ENCODE assay signal across 1 cellular context in the genomic region with DNA sequence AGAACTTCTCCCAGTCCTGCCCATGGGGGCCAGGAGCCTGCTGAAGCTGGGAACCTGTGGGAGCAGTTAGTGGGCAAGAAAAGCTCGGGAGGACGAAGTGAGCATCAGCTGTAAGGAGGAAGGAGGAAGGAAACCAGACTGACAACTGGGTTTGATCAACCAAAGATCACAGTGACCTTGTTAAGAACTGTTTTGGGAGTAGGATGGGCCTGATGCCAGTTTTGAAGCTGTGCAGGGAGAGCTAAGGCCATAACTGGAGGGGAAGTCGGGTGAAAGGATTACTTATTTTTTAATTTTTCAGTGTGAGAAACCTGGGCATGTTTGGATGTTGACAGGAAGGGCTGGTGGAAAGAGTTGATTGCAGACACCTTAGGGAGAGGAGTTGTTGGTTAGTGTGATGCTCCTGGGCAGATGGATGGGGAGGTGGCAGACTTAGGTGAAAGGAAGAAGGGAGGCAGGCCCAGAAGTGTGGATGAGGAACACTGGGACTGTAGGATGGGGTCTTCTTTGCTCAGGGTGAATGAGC.
TF ChIP-seq lines count a peak whose summit lies in the region.

No MANE protein-coding gene starts in this region.

TF ChIP-seq in H1, 55 proteins besides CTCF, POLR2A, EP300 and RAD21 (continued from another document):
- TF ChIP-seq POU5F1 (IDR thresholded peaks at IDR 0.05; ENCODE audit: low read depth, low read length) (no peak), POLR2AphosphoS5 (IDR thresholded peaks at IDR 0.05; ENCODE audit: low read depth, low read length) (no peak), ZNF274 (IDR thresholded peaks at IDR 0.05; ENCODE audit: borderline replicate concordance, extremely low read depth, low read length) (no peak), SIX5 (IDR thresholded peaks at IDR 0.05; ENCODE audit: low read depth, low read length) (no peak), FOSL1 (IDR thresholded peaks at IDR 0.05; ENCODE audit: insufficient read depth, low read depth, low read length) (no peak), SIRT6 (IDR thresholded peaks at IDR 0.05; ENCODE audit: low read length) (no peak), CBX8 (IDR thresholded peaks at IDR 0.05; ENCODE audit: borderline replicate concordance, low read depth, low read length) (no peak), TAF7 (optimal IDR thresholded peaks at IDR 0.05; ENCODE audit: borderline replicate concordance, low read depth, low read length) (no peak), ASH2L (IDR thresholded peaks at IDR 0.05; ENCODE audit: low read length) (no peak), KDM4A (IDR thresholded peaks at IDR 0.05; ENCODE audit: low read depth, low read length, severe bottlenecking) (no peak), EZH2 (IDR thresholded peaks at IDR 0.05; ENCODE audit: low read depth, low read length, severe bottlenecking) (no peak), RFX5 (IDR thresholded peaks at IDR 0.05; ENCODE audit: borderline replicate concordance, low read depth, low read length) (no peak)
- TF ChIP-seq, protein P1, sequence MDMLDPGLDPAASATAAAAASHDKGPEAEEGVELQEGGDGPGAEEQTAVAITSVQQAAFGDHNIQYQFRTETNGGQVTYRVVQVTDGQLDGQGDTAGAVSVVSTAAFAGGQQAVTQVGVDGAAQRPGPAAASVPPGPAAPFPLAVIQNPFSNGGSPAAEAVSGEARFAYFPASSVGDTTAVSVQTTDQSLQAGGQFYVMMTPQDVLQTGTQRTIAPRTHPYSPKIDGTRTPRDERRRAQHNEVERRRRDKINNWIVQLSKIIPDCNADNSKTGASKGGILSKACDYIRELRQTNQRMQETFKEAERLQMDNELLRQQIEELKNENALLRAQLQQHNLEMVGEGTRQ (IDR thresholded peaks at IDR 0.05; ENCODE audit: low read length), result no peak
TF ChIP-seq in H1: peak in this region for 0.
